Comparison of ENCODE assay signal across 18 cellular contexts in genomic region chr12:59652098-59652497, GRCh38. TPM values are rescaled to one million over a fixed set of nuclear protein-coding genes. Genes with fewer than 3 reads are reported as not detected.
DNase-seq lines count a peak whose midpoint lies in the region; ATAC-seq and TF ChIP-seq lines count a peak whose summit lies in the region.
"Had no signal": no experiment of that assay in that cellular context is flagged by ENCODE, and none has a peak within 500 bp of the region (broad histone marks: within the 10 kb centered on the region; RNA-seq: fewer than 3 reads in every experiment).

No MANE protein-coding gene starts in this region.

- WGBS in endodermal cell (ENCODE audit: insufficient coverage in 1 of 2, insufficient read length in 1 of 2), 2 experiments, result 100% methylated on average over 1 of the region's 1 CpG; no CpG with 5 or more reads in 1 of the 2 experiments

- peaks cover 15% of the 10 kb centered on the region for H3K4me1 Mint-ChIP-seq in endodermal cell

- H3K36me3 Mint-ChIP-seq in endodermal cell (ENCODE audit: low read depth), result peaks cover 4% of the 10 kb centered on the region

- DNase-seq in Caki2 (ENCODE audit: low read depth), result peak; percentile 37
- no peak for DNase-seq in endodermal cell
- peak; percentile 35 for DNase-seq in kidney tubule cell (ENCODE audit: low spot score)
- DNase-seq in BE2C, result no peak
- DNase-seq: AML-193, Kasumi-1, MG63, NCI-H1092, NCI-H1436 treated with DMSO at 0.1 percent for 48 hours, NCI-H2029, NCI-H2171, NCI-H69, Peyer's patch, Right ventricle myocardium superior, SK-N-SH had no signal

- in situ Hi-C loops in Caki2 (cut with HindIII; ENCODE audit: low pct_unique_long_range_greater_than_20kb, low sequenced_read_pairs), result no loop called here

- H3K9ac ChIP-seq in endodermal cell (ENCODE audit: extremely low read depth, low read length, poor library complexity, severe bottlenecking), result no peak overlapping the region
- H3K9ac ChIP-seq: SK-N-SH had no signal

- H3K4me3 ChIP-seq in endodermal cell (ENCODE audit: low read length) (peak overlapping the region; percentile 31), BE2C (ENCODE audit: low read depth, low read length) (no peak overlapping the region)
- H3K4me3 ChIP-seq: MG63, Peyer's patch had no signal

- H3K27me3 Mint-ChIP-seq in endodermal cell (ENCODE audit: insufficient read depth), result no peaks in the 10 kb centered on the region

- H3K36me3 ChIP-seq in endodermal cell (ENCODE audit: control insufficient read depth, insufficient read depth, low read length) (no peaks in the 10 kb centered on the region), BE2C (no peaks in the 10 kb centered on the region)
- H3K36me3 ChIP-seq: MG63, Peyer's patch had no signal

- H3K9me3 Mint-ChIP-seq in endodermal cell, result peaks cover 7% of the 10 kb centered on the region

- no peaks in the 10 kb centered on the region for H3K9me3 ChIP-seq in endodermal cell (ENCODE audit: control insufficient read depth, low read length)
- no peaks in the 10 kb centered on the region for H3K9me3 ChIP-seq in BE2C
- H3K9me3 ChIP-seq: MG63, Peyer's patch, SK-N-SH had no signal

- no peak overlapping the region for H3K27ac Mint-ChIP-seq in endodermal cell

- ATAC-seq in GM21529 (IDR thresholded peaks at IDR 0.05; ENCODE audit: unreplicated experiment) (no peak), GM18870 (IDR thresholded peaks at IDR 0.05; ENCODE audit: unreplicated experiment) (no peak)

- H3K27me3 ChIP-seq in endodermal cell (ENCODE audit: control insufficient read depth, insufficient read depth, low read length, poor library complexity, severe bottlenecking) (no peaks in the 10 kb centered on the region), BE2C (no peaks in the 10 kb centered on the region)
- H3K27me3 ChIP-seq: MG63, Peyer's patch had no signal

- H3K27ac ChIP-seq in 22Rv1 (peak overlapping the region; percentile 33), endodermal cell (ENCODE audit: low read depth, low read length) (no peak overlapping the region)
- H3K27ac ChIP-seq: Peyer's patch had no signal

- H3K4me3 Mint-ChIP-seq in endodermal cell, result no peak overlapping the region

- TF ChIP-seq CTCF in 22Rv1 (IDR thresholded peaks at IDR 0.05), result no peak
- TF ChIP-seq CTCF in endodermal cell (conservative IDR thresholded peaks at IDR 0.05), result no peak
- no peak for TF ChIP-seq CTCF in BE2C (IDR thresholded peaks at IDR 0.05; ENCODE audit: low read depth, low read length)

- peaks cover 10% of the 10 kb centered on the region for H3K4me1 ChIP-seq in endodermal cell (ENCODE audit: control insufficient read depth, insufficient read depth, low read length)
- no peaks in the 10 kb centered on the region; the same call in none of the 2 replicates for H3K4me1 ChIP-seq in BE2C

RNA-seq across cellular contexts. Expression of gene SLC16A7, which starts 56.3 kb away (rescaled TPM):
- total RNA-seq in Caki2 (2014; rRNA removed; shearing (Covaris generic); ENCODE audit: low replicate concordance), result 5.8 and 12.5 TPM in 2 replicates
- total RNA-seq in endodermal cell, result 1 to 10 TPM; 2.2 to 3.6 TPM
- polyA plus RNA-seq in endodermal cell (2013, experiment 1 of 2), result 1.4 TPM
- polyA plus RNA-seq in endodermal cell (2013, experiment 2 of 2), result 1.2 TPM
- 1.7 TPM for polyA plus RNA-seq in BE2C (2012; ENCODE audit: insufficient read depth, insufficient read length, low read depth)
- polyA plus RNA-seq: SK-N-SH had no signal

Comparison
In these comparisons a context has a peak if more than half of its experiments do, and no peak if none do; other contexts are left out.
1. DNase-seq: peak in Caki2 (single experiment) and kidney tubule cell (single experiment); none in endodermal cell (single experiment) and BE2C (single experiment).